Comparison of ENCODE assay signal across 28 cellular contexts in genomic region chr2:206512999-206513398, GRCh38.
"Had no signal": no experiment of that assay in that cellular context is flagged by ENCODE, and none has a peak within 500 bp of the region (broad histone marks: within the 10 kb centered on the region; RNA-seq: fewer than 3 reads in every experiment).

No MANE protein-coding gene starts in this region.

- H3K4me1 Mint-ChIP-seq: immature natural killer cell; stimulated activated memory B cell treated with anti-CD40 and anti-IgM and Interleukin-4, amounts not matched to agents 10 μg/mL and 1 μg/mL and 100 μg/mL, for 72 hours had no signal

- H3K9me3 Mint-ChIP-seq: naive thymus-derived CD4-positive, alpha-beta T cell; natural killer cell treated with Interleukin-12 subunit alpha and Interleukin-12 subunit beta and Interleukin-15 and Interleukin-18, amount 100 ng/mL, for 72 hours; stimulated activated memory B cell treated with anti-CD40 and anti-IgM and Interleukin-4, amounts not matched to agents 10 μg/mL and 1 μg/mL and 100 μg/mL, for 72 hours; stimulated activated naive CD8-positive, alpha-beta T cell treated with anti-CD3 and anti-CD28 coated beads, Interleukin-15, amount 100 ng/mL, for 72 hours had no signal

- H3K4me3 Mint-ChIP-seq: immature natural killer cell; naive thymus-derived CD4-positive, alpha-beta T cell; natural killer cell treated with Interleukin-12 subunit alpha and Interleukin-12 subunit beta and Interleukin-15 and Interleukin-18, amount 100 ng/mL, for 72 hours; stimulated activated memory B cell treated with anti-CD40 and anti-IgM and Interleukin-4, amounts not matched to agents 10 μg/mL and 1 μg/mL and 100 μg/mL, for 72 hours; stimulated activated naive CD8-positive, alpha-beta T cell treated with anti-CD3 and anti-CD28 coated beads, Interleukin-15, amount 100 ng/mL, for 72 hours had no signal

- H3K27ac Mint-ChIP-seq: immature natural killer cell; naive thymus-derived CD4-positive, alpha-beta T cell; natural killer cell treated with Interleukin-12 subunit alpha and Interleukin-12 subunit beta and Interleukin-15 and Interleukin-18, amount 100 ng/mL, for 72 hours; progenitor cell of endocrine pancreas; stimulated activated memory B cell treated with anti-CD40 and anti-IgM and Interleukin-4, amounts not matched to agents 10 μg/mL and 1 μg/mL and 100 μg/mL, for 72 hours had no signal

- ATAC-seq: left colon; left lung; mucosa of descending colon; naive thymus-derived CD4-positive, alpha-beta T cell; natural killer cell treated with Interleukin-12 subunit alpha and Interleukin-12 subunit beta and Interleukin-15 and Interleukin-18, amount 100 ng/mL, for 72 hours; right lobe of liver; stimulated activated memory B cell treated with anti-CD40 and anti-IgM and Interleukin-4, amounts not matched to agents 10 μg/mL and 1 μg/mL and 100 μg/mL, for 72 hours; stimulated activated naive CD8-positive, alpha-beta T cell treated with anti-CD3 and anti-CD28 coated beads, Interleukin-15, amount 100 ng/mL, for 72 hours had no signal

- H3K27me3 Mint-ChIP-seq: progenitor cell of endocrine pancreas had no signal

- FAIRE-seq: islet of Langerhans, kidney had no signal

- H3K36me3 Mint-ChIP-seq: immature natural killer cell; naive thymus-derived CD4-positive, alpha-beta T cell; natural killer cell treated with Interleukin-12 subunit alpha and Interleukin-12 subunit beta and Interleukin-15 and Interleukin-18, amount 100 ng/mL, for 72 hours; stimulated activated memory B cell treated with anti-CD40 and anti-IgM and Interleukin-4, amounts not matched to agents 10 μg/mL and 1 μg/mL and 100 μg/mL, for 72 hours had no signal

- H3K4me3 ChIP-seq: left lung, lung, mucosa of descending colon, ovary, right atrium auricular region, right lobe of liver, smooth muscle cell, thyroid gland, transverse colon, upper lobe of left lung, vagina had no signal

- DNase-seq: immature natural killer cell; kidney; left colon; left lung; mesendoderm; midbrain; mucosa of descending colon; naive thymus-derived CD4-positive, alpha-beta T cell; ovary; right lobe of liver; stimulated activated CD4-positive, alpha-beta T cell treated with anti-CD3 and anti-CD28 coated beads, Interleukin-1b, Interleukin-23, amount 100 ng/mL, for 48 hours; stimulated activated CD4-positive, alpha-beta T cell treated with anti-CD3 and anti-CD28 coated beads, Interleukin-2, amount 100 ng/mL, for 48 hours; stimulated activated CD4-positive, alpha-beta T cell treated with anti-CD3 and anti-CD28 coated beads, Interleukin-4, amount 100 ng/mL, for 4 hours; stimulated activated CD8-positive, alpha-beta memory T cell treated with anti-CD3 and anti-CD28 coated beads, Interleukin-4, amount 100 ng/mL, for 48 hours; stimulated activated naive CD4-positive, alpha-beta T cell treated with Interleukin-2 at 50 U/mL for 16 hours; stimulated activated naive CD8-positive, alpha-beta T cell treated with anti-CD3 and anti-CD28 coated beads, Interleukin-15, amount 100 ng/mL, for 72 hours; substantia nigra; thyroid gland; transverse colon; upper lobe of left lung had no signal
